Comparison of ENCODE assay signal across 34 cellular contexts in genomic region chr2:131590366-131590765, GRCh38.
"Had no signal": no experiment of that assay in that cellular context is flagged by ENCODE, and none has a peak within 500 bp of the region (broad histone marks: within the 10 kb centered on the region; RNA-seq: fewer than 3 reads in every experiment).

No MANE protein-coding gene starts in this region.

- H3K27ac ChIP-seq: KMS-11 had no signal

- DNase-seq: Karpas-422, Kasumi-1, KG1, MG63, MM.1S, MV-4-11, NCI-H1048, NCI-H1092, NCI-H1092 treated with DMSO at 0.1 percent for 48 hours, NCI-H1105, NCI-H1105 treated with DMSO at 0.1 percent for 48 hours, NCI-H1417, NCI-H1417 treated with DMSO at 0.1 percent for 48 hours, NCI-H1436, NCI-H1436 treated with DMSO at 0.1 percent for 48 hours, NCI-H146, NCI-H1694, NCI-H1694 treated with DMSO at 0.1 percent for 48 hours, NCI-H187, NCI-H187 treated with DMSO at 0.1 percent for 48 hours, NCI-H1930, NCI-H2029, NCI-H2029 treated with DMSO at 0.1 percent for 48 hours, NCI-H2081, NCI-H2081 treated with DMSO at 0.1 percent for 48 hours, NCI-H2107, NCI-H2171, NCI-H2171 treated with DMSO at 0.1 percent for 48 hours, NCI-H2227 treated with DMSO at 0.1 percent for 48 hours, NCI-H226, NCI-H345, NCI-H446, NCI-H446 treated with DMSO at 0.1 percent for 48 hours had no signal

- H3K27me3 ChIP-seq: MG63 had no signal

- H3K4me3 ChIP-seq: MG63 had no signal

- H3K4me2 ChIP-seq: KMS-11 had no signal

- H3K36me3 ChIP-seq: MG63 had no signal

- H3K9me3 ChIP-seq: MG63 had no signal

- H3K9ac ChIP-seq: KMS-11 had no signal
